8 cellular contexts compared by ENCODE assay signal in genomic region chr22:22167791-22168189, GRCh38.
DNase-seq lines count a peak whose midpoint lies in the region; ATAC-seq lines count a peak whose summit lies in the region.

No MANE protein-coding gene starts in this region.

- no peaks in the 10 kb centered on the region for H3K9me3 Mint-ChIP-seq in activated naive CD8-positive, alpha-beta T cell treated with anti-CD3 and anti-CD28 coated beads, Interleukin-2, amount 50 U/mL, for 24 hours

- peak overlapping the region; percentile 72 for H3K27ac Mint-ChIP-seq in activated naive CD8-positive, alpha-beta T cell treated with anti-CD3 and anti-CD28 coated beads, Interleukin-2, amount 50 U/mL, for 24 hours

- peaks cover 29% of the 10 kb centered on the region for H3K4me1 Mint-ChIP-seq in activated naive CD8-positive, alpha-beta T cell treated with anti-CD3 and anti-CD28 coated beads, Interleukin-2, amount 50 U/mL, for 24 hours

- H3K4me3 Mint-ChIP-seq in activated naive CD8-positive, alpha-beta T cell treated with anti-CD3 and anti-CD28 coated beads, Interleukin-2, amount 50 U/mL, for 24 hours = peak overlapping the region; percentile 52

- no peaks in the 10 kb centered on the region for H3K27me3 Mint-ChIP-seq in activated naive CD8-positive, alpha-beta T cell treated with anti-CD3 and anti-CD28 coated beads, Interleukin-2, amount 50 U/mL, for 24 hours

- ATAC-seq in GM19372 (IDR thresholded peaks at IDR 0.05; ENCODE audit: low read depth, unreplicated experiment) = peak; percentile 67
- peak; percentile 65 for ATAC-seq in HG03196 (IDR thresholded peaks at IDR 0.05; ENCODE audit: unreplicated experiment)
- peak; percentile 45 for ATAC-seq in activated naive CD8-positive, alpha-beta T cell treated with anti-CD3 and anti-CD28 coated beads, Interleukin-2, amount 50 U/mL, for 24 hours
- ATAC-seq in HG03457 (IDR thresholded peaks at IDR 0.05; ENCODE audit: unreplicated experiment) = no peak

- DNase-seq in DMS 273 (lab: John Stamatoyannopoulos, UW; ENCODE audit: unreplicated experiment) (peak; percentile 59), AG20443 (ENCODE audit: low spot score) (no peak), UCSD-AML1 (lab: John Stamatoyannopoulos, UW; ENCODE audit: unreplicated experiment) (no peak)
- no peak for DNase-seq in activated naive CD8-positive, alpha-beta T cell treated with anti-CD3 and anti-CD28 coated beads, Interleukin-2, amount 50 U/mL, for 24 hours
- DNase-seq in activated T-cell treated with anti-CD3 and anti-CD28 coated beads, Interleukin-2, amount 50 U/mL, for 48 hours = no peak

- no peaks in the 10 kb centered on the region for H3K36me3 Mint-ChIP-seq in activated naive CD8-positive, alpha-beta T cell treated with anti-CD3 and anti-CD28 coated beads, Interleukin-2, amount 50 U/mL, for 24 hours (ENCODE audit: low read depth)
